ENCODE assay signal across 8 cellular contexts in the genomic region with DNA sequence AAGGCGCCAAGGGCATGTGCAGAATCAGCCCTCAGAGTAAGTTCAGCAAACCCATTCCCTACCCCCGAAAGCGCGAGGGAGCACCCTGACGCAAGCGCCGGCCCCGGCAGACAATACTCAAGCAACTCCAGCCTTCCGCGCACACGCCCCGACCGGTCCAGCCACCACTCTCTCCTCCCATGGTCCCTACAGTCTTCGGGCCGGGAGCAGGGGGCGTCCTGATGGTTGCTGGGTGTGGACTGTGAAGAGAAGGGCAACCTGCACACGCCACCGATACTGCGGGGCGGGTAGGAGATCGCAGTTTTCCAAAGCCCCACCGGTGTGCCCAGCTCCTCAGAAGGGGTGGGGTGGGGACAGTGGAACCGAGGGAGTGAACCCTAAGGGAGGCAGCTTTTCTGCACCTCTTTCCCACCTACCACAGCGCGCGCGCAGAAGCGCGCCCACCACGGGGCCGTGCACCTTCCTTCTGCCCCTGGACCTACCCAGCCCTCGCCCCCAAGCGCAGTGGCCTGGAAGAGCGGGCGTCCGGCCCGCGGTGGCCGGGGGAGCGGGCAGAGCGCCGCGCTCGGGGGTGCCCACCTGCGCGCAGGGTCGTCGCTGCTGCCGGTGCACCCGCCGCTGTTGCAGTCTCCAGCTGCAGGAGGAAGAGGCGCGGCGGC.
DNase-seq lines count a peak whose midpoint lies in the region; ATAC-seq and TF ChIP-seq lines count a peak whose summit lies in the region.

No MANE protein-coding gene starts in this region.

- H3K36me3 ChIP-seq in endodermal cell (ENCODE audit: control insufficient read depth, insufficient read depth, low read length), result peaks cover 21% of the 10 kb centered on the region
- H3K36me3 ChIP-seq in muscle layer of duodenum (ENCODE audit: control insufficient read depth in 1 of 2, insufficient read depth in 2 of 2, low read length in 2 of 2), result no peaks in the 10 kb centered on the region
- H3K36me3 ChIP-seq in urinary bladder (ENCODE audit: insufficient read depth), result no peaks in the 10 kb centered on the region

- H3K4me1 Mint-ChIP-seq in endodermal cell, result peaks cover 9% of the 10 kb centered on the region

- peaks cover 38% of the 10 kb centered on the region for H3K9me3 Mint-ChIP-seq in endodermal cell

- no peaks in the 10 kb centered on the region for H3K27me3 Mint-ChIP-seq in endodermal cell (ENCODE audit: insufficient read depth)

- in situ Hi-C loops in KBM-7 (cut with MboI; ENCODE audit: low pct_unique_long_range_greater_than_20kb, low sequenced_read_pairs), result no loop called here

- ATAC-seq in GM19324 (IDR thresholded peaks at IDR 0.05; ENCODE audit: low FRiP score, unreplicated experiment), result no peak

- H3K9ac ChIP-seq in endodermal cell (ENCODE audit: extremely low read depth, low read length, poor library complexity, severe bottlenecking), result peak overlapping the region; percentile 55

- H3K4me3 ChIP-seq in endodermal cell (ENCODE audit: low read length) (peak overlapping the region; percentile 92), muscle layer of duodenum (ENCODE audit: low read depth in 1 of 2, low read length in 2 of 2) (peak overlapping the region; percentile 72 to 76), urinary bladder (ENCODE audit: low read depth, low read length) (peak overlapping the region; percentile 63)

- H3K27ac Mint-ChIP-seq in endodermal cell, result peak overlapping the region; percentile 79

- H3K36me3 Mint-ChIP-seq in endodermal cell (ENCODE audit: low read depth), result peaks cover 24% of the 10 kb centered on the region

- H3K4me3 Mint-ChIP-seq in endodermal cell, result peak overlapping the region; percentile 91

- H3K4me1 ChIP-seq in endodermal cell (ENCODE audit: control insufficient read depth, insufficient read depth, low read length) (no peaks in the 10 kb centered on the region), muscle layer of duodenum (ENCODE audit: control insufficient read depth in 1 of 2, insufficient read depth in 2 of 2, low read length in 2 of 2) (no peaks in the 10 kb centered on the region), urinary bladder (ENCODE audit: insufficient read depth) (no peaks in the 10 kb centered on the region)

- H3K9me3 ChIP-seq in endodermal cell (ENCODE audit: control insufficient read depth, low read length) (no peaks in the 10 kb centered on the region), muscle layer of duodenum (ENCODE audit: control insufficient read depth in 1 of 2, low read length in 2 of 2) (no peaks in the 10 kb centered on the region)

- H3K27me3 ChIP-seq in endodermal cell (ENCODE audit: control insufficient read depth, insufficient read depth, low read length, poor library complexity, severe bottlenecking), result no peaks in the 10 kb centered on the region
- no peaks in the 10 kb centered on the region for H3K27me3 ChIP-seq in muscle layer of duodenum (ENCODE audit: low read depth, low read length)

- no peak for TF ChIP-seq CTCF in endodermal cell (conservative IDR thresholded peaks at IDR 0.05)

- WGBS in endodermal cell (ENCODE audit: insufficient coverage in 1 of 2, insufficient read length in 1 of 2), 2 experiments, result 1% methylated on average over 47 of the region's 54 CpGs; no CpG with 5 or more reads in 1 of the 2 experiments
- WGBS in urinary bladder, result under 1% methylated on average over 54 of the region's 54 CpGs

- H3K27ac ChIP-seq in endodermal cell (ENCODE audit: low read depth, low read length) (no peak overlapping the region), muscle layer of duodenum (ENCODE audit: low read length) (no peak overlapping the region), urinary bladder (ENCODE audit: low read depth) (no peak overlapping the region)

- DNase-seq in CD1c-positive myeloid dendritic cell (ENCODE audit: extremely low spot score), result peak; percentile 23
- DNase-seq in KBM-7, result peak; percentile 73
- DNase-seq in activated CD4-positive, alpha-beta T cell treated with anti-CD3 and anti-CD28 coated beads, Interleukin-2, amount 50 U/mL, for 1 hour, result peak; percentile 17
- DNase-seq in endodermal cell, result peak; percentile 74
- no peak for DNase-seq in inferior parietal cortex (ENCODE audit: extremely low spot score)
